In the genomic region with DNA sequence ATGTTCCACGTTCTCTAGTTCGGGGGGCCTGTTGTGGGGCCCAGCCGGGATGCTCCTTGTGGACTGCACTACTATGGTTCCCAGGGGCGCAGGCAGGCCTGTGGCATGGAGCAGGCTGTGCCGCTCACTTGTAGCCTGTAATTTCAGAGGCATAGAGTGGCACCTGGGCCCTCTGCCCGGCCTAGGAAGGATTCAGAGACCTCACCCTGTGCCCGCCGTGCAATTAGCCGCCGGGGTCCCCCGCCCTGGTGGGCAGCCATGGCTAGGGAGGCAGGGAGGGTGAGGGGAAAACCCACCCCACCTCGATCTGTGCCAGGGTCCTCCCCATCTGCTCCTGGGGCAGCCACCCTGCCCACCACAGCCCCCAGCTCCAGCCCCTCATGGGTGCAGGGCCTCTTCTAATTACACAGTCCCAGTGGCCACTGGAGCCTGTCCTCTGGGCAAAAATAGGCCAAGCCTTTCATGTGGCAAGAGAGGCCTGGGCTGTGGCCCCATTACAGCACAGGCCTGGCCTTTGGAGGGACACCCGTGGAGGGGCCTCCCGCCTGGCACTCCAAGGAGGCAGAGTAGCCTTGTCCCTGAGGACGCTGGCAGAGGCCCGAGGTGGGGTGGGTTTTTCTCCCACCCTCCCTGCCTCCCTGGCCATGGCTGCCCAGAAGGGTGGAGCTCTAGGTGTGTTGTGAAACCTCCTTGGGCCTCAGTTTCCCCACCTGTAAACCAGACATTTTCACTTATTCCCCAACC, we compare ENCODE assay signal across 33 cellular contexts. TPM values are rescaled to one million over a fixed set of nuclear protein-coding genes. Genes with fewer than 3 reads are reported as not detected.
"Had no signal": no experiment of that assay in that cellular context is flagged by ENCODE, and none has a peak within 500 bp of the region (broad histone marks: within the 10 kb centered on the region; RNA-seq: fewer than 3 reads in every experiment).

No MANE protein-coding gene starts in this region.

- H3K4me3 ChIP-seq: Peyer's patch had no signal

- H3K9me3 ChIP-seq: Peyer's patch had no signal

- H3K27me3 ChIP-seq: Peyer's patch had no signal

- H3K27ac ChIP-seq: Peyer's patch, WERI-Rb-1 had no signal

- H3K4me3 Mint-ChIP-seq: activated CD4-positive, alpha-beta memory T cell treated with anti-CD3 and anti-CD28 coated beads, Interleukin-2, amount 10 ng/mL, durations not matched to agents 7 days and 5 days; activated CD8-positive, alpha-beta memory T cell treated with anti-CD3 and anti-CD28 coated beads, Interleukin-2, amount 10 ng/mL, durations not matched to agents 7 days and 5 days; activated naive CD4-positive, alpha-beta T cell treated with anti-CD3 and anti-CD28 coated beads, Interleukin-2, amount 10 ng/mL, durations not matched to agents 7 days and 5 days; activated naive CD8-positive, alpha-beta T cell; activated naive CD8-positive, alpha-beta T cell treated with anti-CD3 and anti-CD28 coated beads, Interleukin-2, amount 50 U/mL, for 24 hours; brain; IgD-negative memory B cell had no signal

- H3K27ac Mint-ChIP-seq: activated CD4-positive, alpha-beta memory T cell treated with anti-CD3 and anti-CD28 coated beads, Interleukin-2, amount 10 ng/mL, durations not matched to agents 7 days and 5 days; activated CD8-positive, alpha-beta memory T cell treated with anti-CD3 and anti-CD28 coated beads, Interleukin-2, amount 10 ng/mL, durations not matched to agents 7 days and 5 days; activated naive CD4-positive, alpha-beta T cell treated with anti-CD3 and anti-CD28 coated beads, Interleukin-2, amount 10 ng/mL, durations not matched to agents 7 days and 5 days; activated naive CD8-positive, alpha-beta T cell; activated naive CD8-positive, alpha-beta T cell treated with anti-CD3 and anti-CD28 coated beads, Interleukin-2, amount 50 U/mL, for 24 hours had no signal

- DNase-seq: activated CD4-positive, alpha-beta memory T cell treated with anti-CD3 and anti-CD28 coated beads, Interleukin-2, amount 10 ng/mL, durations not matched to agents 7 days and 5 days; activated CD4-positive, alpha-beta T cell treated with anti-CD3 and anti-CD28 coated beads for 1 hour; activated CD4-positive, alpha-beta T cell treated with anti-CD3 and anti-CD28 coated beads for 48 hours; activated CD4-positive, CD25-positive, alpha-beta regulatory T cell; activated CD8-positive, alpha-beta memory T cell treated with anti-CD3 and anti-CD28 coated beads for 24 hours; activated CD8-positive, alpha-beta memory T cell treated with anti-CD3 and anti-CD28 coated beads, Interleukin-2, amount 10 ng/mL, durations not matched to agents 7 days and 5 days; activated CD8-positive, alpha-beta memory T cell treated with anti-CD3 and anti-CD28 coated beads, Interleukin-2, amount 50 U/mL, for 48 hours; activated effector memory CD4-positive, alpha-beta T cell treated with Interleukin-2 at 50 U/mL for 16 hours; activated naive CD4-positive, alpha-beta T cell treated with anti-CD3 and anti-CD28 coated beads, Interleukin-2, amount 10 ng/mL, durations not matched to agents 7 days and 5 days; activated naive CD8-positive, alpha-beta T cell treated with anti-CD3 and anti-CD28 coated beads, Interleukin-2, amount 50 U/mL, for 24 hours; activated T-cell treated with anti-CD3 and anti-CD28 coated beads, Interleukin-2, amount 50 U/mL, for 48 hours; anterior cingulate cortex; Karpas-422; KBM-7; NCI-H1105; NCI-H1417 treated with DMSO at 0.1 percent for 48 hours; NCI-H1694; NCI-H1930; NCI-H2081 treated with DMSO at 0.1 percent for 48 hours; NCI-H345; NCI-H524 treated with DMSO at 0.1 percent for 48 hours; PC-3; Peyer's patch; RPMI8226; SHP77 treated with DMSO at 0.1 percent for 48 hours; SW 1271; T1000; WERI-Rb-1 had no signal

- ATAC-seq: activated CD8-positive, alpha-beta memory T cell treated with anti-CD3 and anti-CD28 coated beads, Interleukin-2, amount 10 ng/mL, durations not matched to agents 7 days and 5 days; activated naive CD8-positive, alpha-beta T cell treated with anti-CD3 and anti-CD28 coated beads, Interleukin-2, amount 50 U/mL, for 24 hours; PC-3 had no signal

- H3K9me3 Mint-ChIP-seq: IgD-negative memory B cell had no signal

- H3K4me1 ChIP-seq: Peyer's patch had no signal

- H3K4me1 Mint-ChIP-seq: activated CD4-positive, alpha-beta memory T cell treated with anti-CD3 and anti-CD28 coated beads, Interleukin-2, amount 10 ng/mL, durations not matched to agents 7 days and 5 days; activated naive CD4-positive, alpha-beta T cell treated with anti-CD3 and anti-CD28 coated beads, Interleukin-2, amount 10 ng/mL, durations not matched to agents 7 days and 5 days had no signal

- H3K36me3 ChIP-seq: Peyer's patch, WERI-Rb-1 had no signal

- H3K27me3 Mint-ChIP-seq: activated naive CD8-positive, alpha-beta T cell had no signal

RNA-seq across cellular contexts. Expression of a gene that starts 5.2 kb away (rescaled TPM):
- total RNA-seq: MCF 10A, NCI-H460, PC-3 had no signal

RNA-seq across cellular contexts. Expression of a gene that starts 30.6 kb away (rescaled TPM):
- total RNA-seq: NCI-H460 had no signal
